In the genomic region with DNA sequence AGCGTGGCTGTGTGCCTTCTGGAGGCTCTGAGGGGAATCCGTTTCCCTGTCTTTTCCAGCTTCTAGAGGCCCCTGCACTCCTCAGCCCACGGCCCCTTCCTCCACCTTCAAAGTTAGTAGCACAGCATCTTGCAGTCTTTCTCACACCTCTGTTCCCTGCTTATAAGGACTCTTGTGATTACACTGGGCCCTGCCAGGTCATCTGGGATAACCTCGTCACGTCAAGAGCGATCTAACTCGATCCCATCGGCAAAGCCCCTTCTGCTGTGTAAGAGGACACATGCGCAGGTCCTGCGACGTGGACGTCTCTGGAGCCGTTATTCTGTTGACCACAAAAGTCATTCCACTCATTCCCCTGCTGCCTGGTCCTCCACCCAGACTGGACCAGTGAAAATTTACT, we compare ENCODE assay signal across 28 cellular contexts.
"Had no signal": no experiment of that assay in that cellular context is flagged by ENCODE, and none has a peak within 500 bp of the region (broad histone marks: within the 10 kb centered on the region; RNA-seq: fewer than 3 reads in every experiment).

No MANE protein-coding gene starts in this region.

- H3K4me1 ChIP-seq: heart right ventricle, left ventricle myocardium inferior, right atrium auricular region, right lobe of liver, stomach, tibial artery had no signal

- H3K27me3 ChIP-seq: hepatocyte, neutrophil, ovary, right atrium auricular region, right lobe of liver, suprapubic skin, vagina had no signal

- H3K27ac Mint-ChIP-seq: naive thymus-derived CD4-positive, alpha-beta T cell; natural killer cell treated with Interleukin-12 subunit alpha and Interleukin-12 subunit beta and Interleukin-15 and Interleukin-18, amount 100 ng/mL, for 72 hours; progenitor cell of endocrine pancreas; type B pancreatic cell had no signal

- H3K36me3 ChIP-seq: heart right ventricle, left ventricle myocardium inferior, neutrophil, ovary, right atrium auricular region, right lobe of liver, stomach, suprapubic skin, thoracic aorta, tibial artery, vagina had no signal

- ATAC-seq: heart right ventricle; mucosa of descending colon; naive thymus-derived CD4-positive, alpha-beta T cell; natural killer cell treated with Interleukin-12 subunit alpha and Interleukin-12 subunit beta and Interleukin-15 and Interleukin-18, amount 100 ng/mL, for 72 hours; right lobe of liver; stimulated activated naive B cell treated with anti-CD40 and anti-IgM and Interleukin-4, amounts not matched to agents 10 μg/mL and 1 μg/mL and 100 μg/mL, for 72 hours; stimulated activated naive CD8-positive, alpha-beta T cell treated with anti-CD3 and anti-CD28 coated beads, Interleukin-15, Interleukin-2, amounts not matched to agents 100 U/mL and 50 U/mL, for 24 hours had no signal

- H2AFZ ChIP-seq: hepatocyte had no signal

- H3K36me3 Mint-ChIP-seq: natural killer cell treated with Interleukin-12 subunit alpha and Interleukin-12 subunit beta and Interleukin-15 and Interleukin-18, amount 100 ng/mL, for 72 hours; stimulated activated naive B cell treated with anti-CD40 and anti-IgM and Interleukin-4, amounts not matched to agents 10 μg/mL and 1 μg/mL and 100 μg/mL, for 72 hours; type B pancreatic cell had no signal

- H3K27ac ChIP-seq: heart right ventricle, hepatocyte, left ventricle myocardium inferior, neutrophil, ovary, right atrium auricular region, right lobe of liver, stomach, suprapubic skin, thoracic aorta, tibial artery, vagina had no signal

- H3K9me3 ChIP-seq: mucosa of descending colon, neutrophil, ovary, right atrium auricular region, right lobe of liver, suprapubic skin, thoracic aorta, tibial artery, vagina had no signal

- H3K79me2 ChIP-seq: hepatocyte had no signal

- H3K4me2 ChIP-seq: hepatocyte had no signal

- DNase-seq: heart right ventricle; islet precursor cell; left ventricle myocardium inferior; mesendoderm; midbrain; mucosa of descending colon; naive thymus-derived CD4-positive, alpha-beta T cell; occipital lobe; ovary; right lobe of liver; stimulated activated CD4-positive, alpha-beta T cell treated with anti-CD3 and anti-CD28 coated beads, Interleukin-12 subunit alpha, Interleukin-12 subunit beta, amount 100 ng/mL, for 4 hours; stimulated activated CD4-positive, alpha-beta T cell treated with anti-CD3 and anti-CD28 coated beads, Interleukin-15, amount 100 ng/mL, for 24 hours; stimulated activated CD4-positive, alpha-beta T cell treated with anti-CD3 and anti-CD28 coated beads, Interleukin-2, amount 100 ng/mL, for 24 hours; stimulated activated CD4-positive, alpha-beta T cell treated with anti-CD3 and anti-CD28 coated beads, Interleukin-4, amount 100 ng/mL, for 1 hour; stimulated activated naive B cell treated with anti-CD40 and anti-IgM and Interleukin-4, amounts not matched to agents 10 μg/mL and 1 μg/mL and 100 μg/mL, for 72 hours; stimulated activated naive CD8-positive, alpha-beta T cell treated with anti-CD3 and anti-CD28 coated beads, Interleukin-15, Interleukin-2, amounts not matched to agents 100 U/mL and 50 U/mL, for 24 hours; stomach; tibial artery had no signal

- H3K4me3 ChIP-seq: heart right ventricle, hepatocyte, left ventricle myocardium inferior, lung, mucosa of descending colon, ovary, right atrium auricular region, right lobe of liver, stomach, suprapubic skin, thoracic aorta, tibial artery, vagina had no signal

- H3K4me3 Mint-ChIP-seq: naive thymus-derived CD4-positive, alpha-beta T cell; natural killer cell treated with Interleukin-12 subunit alpha and Interleukin-12 subunit beta and Interleukin-15 and Interleukin-18, amount 100 ng/mL, for 72 hours; stimulated activated naive B cell treated with anti-CD40 and anti-IgM and Interleukin-4, amounts not matched to agents 10 μg/mL and 1 μg/mL and 100 μg/mL, for 72 hours; type B pancreatic cell had no signal

- H3K9me3 Mint-ChIP-seq: natural killer cell treated with Interleukin-12 subunit alpha and Interleukin-12 subunit beta and Interleukin-15 and Interleukin-18, amount 100 ng/mL, for 72 hours; type B pancreatic cell had no signal
